In genomic region chr6:27772261-27773001, GRCh38 we compare ENCODE assay signal across 1 cellular context.
TF ChIP-seq lines count a peak whose summit lies in the region.

No MANE protein-coding gene starts in this region.

TF ChIP-seq in K562, 482 proteins besides CTCF, POLR2A, EP300 and RAD21 (continued from another document and continues in another):
- TF ChIP-seq ATF4 (CRISPR knock-in tag; IDR thresholded peaks at IDR 0.05): peak; percentile 38; the same call in 1 of the 2 replicates
- peak in 1 of 2 experiments; percentile 62; a peak in 1 of 4 replicates for TF ChIP-seq FOXA3 (CRISPR knock-in tag; conservative IDR thresholded peaks at IDR 0.05 in 1 of 2, IDR thresholded peaks at IDR 0.05 in 1 of 2)
- peak; percentile 71; the same call in 1 of the 2 replicates for TF ChIP-seq ELF2 (CRISPR knock-in tag; IDR thresholded peaks at IDR 0.05)
- TF ChIP-seq ZNF644 (tag; IDR thresholded peaks at IDR 0.05; ENCODE audit: low read depth): peak; percentile 74; the same call in 1 of the 2 replicates
- TF ChIP-seq ZNF57 (CRISPR knock-in tag; IDR thresholded peaks at IDR 0.05): no peak
- TF ChIP-seq SIN3A (IDR thresholded peaks at IDR 0.05; ENCODE audit: borderline replicate concordance in 2 of 2, control insufficient read depth in 1 of 2, low read depth in 2 of 2, low read length in 2 of 2): no peak
- peak; percentile 83 to 88 for TF ChIP-seq E2F6 (IDR thresholded peaks at IDR 0.05; ENCODE audit: borderline replicate concordance in 1 of 2, extremely low read depth in 1 of 2, insufficient read depth in 1 of 2, insufficient read length in 1 of 2, low read depth in 1 of 2, low read length in 1 of 2, poor library complexity in 1 of 2, severe bottlenecking in 1 of 2)
- TF ChIP-seq JUN (IDR thresholded peaks at IDR 0.05; ENCODE audit: borderline replicate concordance, low read depth, low read length): no peak
- no peak; the same call in 1 of the 2 replicates for TF ChIP-seq JUN (CRISPR knock-in tag; IDR thresholded peaks at IDR 0.05; ENCODE audit: borderline replicate concordance)
- TF ChIP-seq FOXM1 (IDR thresholded peaks at IDR 0.05; ENCODE audit: low read depth): peak; percentile 40; the same call in 1 of the 2 replicates
- TF ChIP-seq FOXM1 (CRISPR knock-in tag; IDR thresholded peaks at IDR 0.05; ENCODE audit: low read depth): 0 out of 2 replicates have a peak, but pooled peaks have one; percentile 72
- no peak for TF ChIP-seq FOXP4 (CRISPR knock-in tag; IDR thresholded peaks at IDR 0.05; ENCODE audit: borderline replicate concordance)
- TF ChIP-seq MYNN (IDR thresholded peaks at IDR 0.05): peak; percentile 90
- no peak for TF ChIP-seq MYNN (CRISPR knock-in tag; IDR thresholded peaks at IDR 0.05)
- no peak for TF ChIP-seq TRIM25 (IDR thresholded peaks at IDR 0.05; ENCODE audit: borderline replicate concordance)
- no peak for TF ChIP-seq POLR3A (IDR thresholded peaks at IDR 0.05; ENCODE audit: borderline replicate concordance, extremely low read depth, insufficient read depth, insufficient read length)
- TF ChIP-seq CCNT2 (IDR thresholded peaks at IDR 0.05; ENCODE audit: borderline replicate concordance, extremely low read depth, insufficient read length, low read depth, low read length): peak; percentile 70
- TF ChIP-seq POLR2B (IDR thresholded peaks at IDR 0.05; ENCODE audit: low read depth, partially characterized antibody): no peak
- 0 out of 2 replicates have a peak, but pooled peaks have one; percentile 39 for TF ChIP-seq CUX1 (CRISPR knock-in tag; IDR thresholded peaks at IDR 0.05)
- no peak for TF ChIP-seq ZNF778 (CRISPR knock-in tag; IDR thresholded peaks at IDR 0.05)
- TF ChIP-seq KHSRP (IDR thresholded peaks at IDR 0.05): no peak
- no peak for TF ChIP-seq E4F1 (CRISPR knock-in tag; IDR thresholded peaks at IDR 0.05; ENCODE audit: borderline replicate concordance)
- TF ChIP-seq FOXJ3 (CRISPR knock-in tag; IDR thresholded peaks at IDR 0.05): no peak
- no peak; the same call in 1 of the 2 replicates for TF ChIP-seq HES1 (IDR thresholded peaks at IDR 0.05; ENCODE audit: low read depth)
- TF ChIP-seq YY1 (IDR thresholded peaks at IDR 0.05; ENCODE audit: borderline replicate concordance in 1 of 3, control insufficient read depth in 1 of 3, extremely low read depth in 1 of 3, insufficient read depth in 3 of 3, insufficient read length in 1 of 3, insufficient replicate concordance in 2 of 3, low read depth in 1 of 3, low read length in 2 of 3): peak in 2 of 3 experiments; percentile 40 to 63
- no peak for TF ChIP-seq FOXA1 (IDR thresholded peaks at IDR 0.05; ENCODE audit: borderline replicate concordance)
- TF ChIP-seq ZNF740 (CRISPR knock-in tag; IDR thresholded peaks at IDR 0.05): no peak
- TF ChIP-seq ZNF740 (tag; IDR thresholded peaks at IDR 0.05): no peak
- no peak for TF ChIP-seq ZFP91 (CRISPR knock-in tag; IDR thresholded peaks at IDR 0.05)
- TF ChIP-seq YBX1 (IDR thresholded peaks at IDR 0.05): no peak
- peak in 1 of 2 experiments; percentile 7; a peak in 1 of 4 replicates for TF ChIP-seq NRF1 (conservative IDR thresholded peaks at IDR 0.05 in 1 of 2, IDR thresholded peaks at IDR 0.05 in 1 of 2)
- no peak for TF ChIP-seq USF2 (CRISPR knock-in tag; IDR thresholded peaks at IDR 0.05)
- TF ChIP-seq GMEB1 (CRISPR knock-in tag; IDR thresholded peaks at IDR 0.05): peak; percentile 44; the same call in 1 of the 2 replicates
- no peak for TF ChIP-seq HNRNPUL1 (IDR thresholded peaks at IDR 0.05; ENCODE audit: low read length)
- TF ChIP-seq PHF20 (IDR thresholded peaks at IDR 0.05; ENCODE audit: partially characterized antibody): no peak
- no peak for TF ChIP-seq GTF2F1 (IDR thresholded peaks at IDR 0.05; ENCODE audit: low read depth, low read length)
- TF ChIP-seq SRSF1 (IDR thresholded peaks at IDR 0.05; ENCODE audit: low read depth, low read length): no peak
- TF ChIP-seq PRPF4 (IDR thresholded peaks at IDR 0.05; ENCODE audit: insufficient read depth, low read depth, low read length, poor library complexity, severe bottlenecking): no peak
- TF ChIP-seq GABPA (tag; conservative IDR thresholded peaks at IDR 0.05; ENCODE audit: low read depth): peak; percentile 51; the same call in 1 of the 2 replicates
- no peak for TF ChIP-seq ZNF444 (CRISPR knock-in tag; IDR thresholded peaks at IDR 0.05)
- no peak for TF ChIP-seq HLTF (IDR thresholded peaks at IDR 0.05)
